Comparison of ENCODE assay signal across 8 cellular contexts in genomic region chr4:163554870-163555465, GRCh38.
DNase-seq lines count a peak whose midpoint lies in the region; ATAC-seq, FAIRE-seq and TF ChIP-seq lines count a peak whose summit lies in the region.

No MANE protein-coding gene starts in this region.

- no peaks in the 10 kb centered on the region for H3K36me3 Mint-ChIP-seq in activated T-cell treated with anti-CD3 and anti-CD28 coated beads, Interleukin-2, amount 50 U/mL, for 72 hours (ENCODE audit: insufficient read depth in 2 of 2)

- 14% methylated on average over 3 of the region's 3 CpGs for WGBS in A549 (ENCODE audit: missing lambda C conversion rate)

- no peak for TF ChIP-seq POLR2A in A549 (IDR thresholded peaks at IDR 0.05; ENCODE audit: low read length)

- H3K27me3 ChIP-seq in RWPE2 (ENCODE audit: insufficient read depth, poor library complexity, severe bottlenecking): no peaks in the 10 kb centered on the region
- H3K27me3 ChIP-seq in tibial artery: no peaks in the 10 kb centered on the region

- H3K4me1 ChIP-seq in A549 (no peaks in the 10 kb centered on the region), RWPE2 (ENCODE audit: insufficient read depth, poor library complexity, severe bottlenecking) (peaks cover 9% of the 10 kb centered on the region), tibial artery (peaks cover 0 to 6% (median 2%) of the 10 kb centered on the region in 4 donors)

- FAIRE-seq in A549 (lab: Jason Lieb, UNC) (no peak), urothelium cell line (lab: Jason Lieb, UNC) (no peak)

- no peak overlapping the region for H3K27ac Mint-ChIP-seq in activated T-cell treated with anti-CD3 and anti-CD28 coated beads, Interleukin-2, amount 50 U/mL, for 72 hours

- no peaks in the 10 kb centered on the region for H3K27me3 Mint-ChIP-seq in activated T-cell treated with anti-CD3 and anti-CD28 coated beads, Interleukin-2, amount 50 U/mL, for 72 hours (ENCODE audit: low read depth)

- no peak overlapping the region for H3K4me3 ChIP-seq in A549
- H3K4me3 ChIP-seq in RWPE2 (ENCODE audit: severe bottlenecking): no peak overlapping the region
- H3K4me3 ChIP-seq in fibroblast of pulmonary artery (replicated peaks; ENCODE audit: low read depth, low read length): no peak overlapping the region
- H3K4me3 ChIP-seq in tibial artery: no peak overlapping the region

- intact Hi-C loops in tibial artery (cut with DNase I; ENCODE audit: low total_unique reads): loop anchor here (5.0 to 10.0 kb wide), 2 partner anchors 1058 to 1190 kb away; no protein-coding TSS in a partner anchor

- POLR2A ChIA-PET in A549 (lab: Yijun Ruan, JAX): no interaction called here

- no peak for TF ChIP-seq EP300 in A549 (IDR thresholded peaks at IDR 0.05)

- H3K9me3 ChIP-seq in A549 (no peaks in the 10 kb centered on the region), RWPE2 (ENCODE audit: severe bottlenecking) (no peaks in the 10 kb centered on the region), tibial artery (no peaks in the 10 kb centered on the region)

- TF ChIP-seq CTCF in A549 (IDR thresholded peaks at IDR 0.05): peak; percentile 62
- TF ChIP-seq CTCF in GM20000 (IDR thresholded peaks at IDR 0.05; ENCODE audit: extremely low read depth, missing control alignments): peak; percentile 7
- peak; percentile 84 for TF ChIP-seq CTCF in RWPE2 (IDR thresholded peaks at IDR 0.05; ENCODE audit: poor library complexity, severe bottlenecking)
- peak; percentile 72 for TF ChIP-seq CTCF in fibroblast of pulmonary artery (IDR thresholded peaks at IDR 0.05; ENCODE audit: low read length, missing control alignments)
- peak; percentile 52 to 64 for TF ChIP-seq CTCF in tibial artery (IDR thresholded peaks at IDR 0.05)

- H3K4me1 Mint-ChIP-seq in activated T-cell treated with anti-CD3 and anti-CD28 coated beads, Interleukin-2, amount 50 U/mL, for 72 hours (ENCODE audit: low read depth): peaks cover 23% of the 10 kb centered on the region

- H3K4me2 ChIP-seq in A549: no peak overlapping the region

- CTCF ChIA-PET in A549 (lab: Yijun Ruan, JAX): interaction anchor here (0.7 to 4.3 kb wide), 14 partner anchors 8 to 1213 kb away, joined by 3 to 24 read pairs (median 4); no protein-coding TSS in a partner anchor

- peak; percentile 57 to 62 for TF ChIP-seq RAD21 in A549 (conservative IDR thresholded peaks at IDR 0.05 in 1 of 2, IDR thresholded peaks at IDR 0.05 in 1 of 2)

- H3K36me3 ChIP-seq in RWPE2 (ENCODE audit: low read depth) (no peaks in the 10 kb centered on the region), tibial artery (no peaks in the 10 kb centered on the region)

- H3K4me3 Mint-ChIP-seq in activated T-cell treated with anti-CD3 and anti-CD28 coated beads, Interleukin-2, amount 50 U/mL, for 72 hours: no peak overlapping the region

- DNase-seq in A549 (ENCODE audit: low read depth in 1 of 2, low spot score in 1 of 2) (no peak), GM20000 (ENCODE audit: low spot score) (no peak), RWPE2 (ENCODE audit: low spot score) (no peak), fibroblast of pulmonary artery (ENCODE audit: low read depth) (peak; percentile 50), tibial artery (no peak), urothelium cell line (ENCODE audit: low spot score) (no peak), occipital lobe (lab: John Stamatoyannopoulos, UW) (no peak)
- no peak for DNase-seq in activated T-cell treated with anti-CD3 and anti-CD28 coated beads, Interleukin-2, amount 50 U/mL, for 72 hours

- no peak overlapping the region for H3K27ac ChIP-seq in A549
- H3K27ac ChIP-seq in RWPE2 (ENCODE audit: poor library complexity, severe bottlenecking): no peak overlapping the region
- no peak overlapping the region for H3K27ac ChIP-seq in tibial artery

- peak in 1 of 2 experiments; percentile 46; a peak in 1 of 6 replicates for ATAC-seq in A549
- ATAC-seq in RWPE2 (ENCODE audit: low read depth): no peak
- ATAC-seq in activated T-cell treated with anti-CD3 and anti-CD28 coated beads, Interleukin-2, amount 50 U/mL, for 72 hours (replicated peaks in 1 of 2): no peak

- H3K9me3 Mint-ChIP-seq in activated T-cell treated with anti-CD3 and anti-CD28 coated beads, Interleukin-2, amount 50 U/mL, for 72 hours: no peaks in the 10 kb centered on the region

TF ChIP-seq in A549, 52 proteins besides CTCF, POLR2A, EP300 and RAD21:
- TF ChIP-seq CHD4 (IDR thresholded peaks at IDR 0.05; ENCODE audit: borderline replicate concordance) (no peak), HEYL (CRISPR knock-in tag; IDR thresholded peaks at IDR 0.05) (no peak), ZC3H11A (IDR thresholded peaks at IDR 0.05) (no peak), MAZ (IDR thresholded peaks at IDR 0.05; ENCODE audit: borderline replicate concordance, low read depth, low read length) (no peak), JUN (IDR thresholded peaks at IDR 0.05) (no peak), SMC3 (IDR thresholded peaks at IDR 0.05) (peak; percentile 52), JUNB (IDR thresholded peaks at IDR 0.05) (no peak)
TF ChIP-seq in A549: peak in this region for 1.

Comparison
In these comparisons a context has a peak if more than half of its experiments do, and no peak if none do; other contexts are left out.
1. CTCF ChIP-seq: peak in every context shown above with its lines; median percentile 84 in RWPE2; 72 in fibroblast of pulmonary artery; 62 in A549; 58 in tibial artery; 7 in GM20000.